9 cellular contexts compared by ENCODE assay signal in the genomic region with DNA sequence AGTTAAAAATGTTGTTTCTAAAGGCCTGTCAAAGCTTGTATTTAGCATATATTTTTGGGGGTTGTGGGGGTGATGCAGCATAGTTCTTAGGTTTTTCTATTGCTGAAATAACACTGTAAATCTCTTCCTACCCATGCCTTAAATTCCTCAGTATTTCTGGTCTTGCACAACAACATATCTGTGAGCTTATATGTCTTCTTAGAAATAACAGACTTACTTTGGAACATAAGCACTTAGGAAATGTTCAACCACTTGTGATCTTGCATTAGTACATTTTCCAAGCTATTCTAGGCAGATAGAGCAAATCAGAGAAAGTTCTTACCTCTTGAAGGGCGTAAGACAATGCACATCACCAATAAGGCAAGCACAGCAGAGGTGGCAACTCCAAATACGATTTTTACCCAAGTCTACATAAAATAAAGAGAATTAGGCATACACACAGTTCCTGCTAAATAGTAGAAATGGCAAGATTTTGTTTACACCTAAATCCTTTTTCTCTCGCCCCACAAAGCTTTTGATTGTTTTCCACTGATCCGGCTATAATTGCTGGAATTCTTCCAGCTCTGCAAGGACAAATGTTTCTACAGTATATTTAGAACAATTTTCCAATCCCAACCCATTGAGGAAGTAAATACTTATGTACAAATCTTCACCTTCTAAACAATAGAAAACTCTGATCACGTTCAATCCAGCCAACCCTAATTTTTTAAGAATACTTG. TPM values are rescaled to one million over a fixed set of nuclear protein-coding genes. Genes with fewer than 3 reads are reported as not detected.
DNase-seq lines count a peak whose midpoint lies in the region; ATAC-seq and TF ChIP-seq lines count a peak whose summit lies in the region.
"Had no signal": no experiment of that assay in that cellular context is flagged by ENCODE, and none has a peak within 500 bp of the region (broad histone marks: within the 10 kb centered on the region; RNA-seq: fewer than 3 reads in every experiment).

No MANE protein-coding gene starts in this region.

- peaks cover 0 to 2% (median 0%) of the 10 kb centered on the region in 3 donors for H3K9me3 ChIP-seq in body of pancreas

- intact Hi-C loops in body of pancreas (cut with DNase I) = no loop called here

- DNase-seq in LHCN-M2 (ENCODE audit: low read depth) (peak; percentile 75), body of pancreas (no peak), superior temporal gyrus (ENCODE audit: extremely low spot score) (peak; percentile 61), cerebellar nuclear complex (lab: John Stamatoyannopoulos, UW) (no peak), GDM1 (lab: John Stamatoyannopoulos, UW) (no peak)
- DNase-seq: NCI-H1436; stimulated activated CD4-positive, alpha-beta T cell treated with anti-CD3 and anti-CD28 coated beads, Interleukin-4, amount 100 ng/mL, for 24 hours had no signal

- H3K27ac ChIP-seq in body of pancreas (peak overlapping the region in 1 of 4 donors; percentile 2), layer of hippocampus (ENCODE audit: low read depth, low read length) (peak overlapping the region; percentile 10)

- no peaks in the 10 kb centered on the region for H3K4me1 ChIP-seq in body of pancreas

- TF ChIP-seq POLR2A in body of pancreas (IDR thresholded peaks at IDR 0.05) = no peak

- H3K36me3 ChIP-seq in body of pancreas (replicated peaks in 1 of 2; ENCODE audit: insufficient read depth in 1 of 2, low read depth in 2 of 2) = no peaks in the 10 kb centered on the region

- WGBS in body of pancreas, 2 donors = 29 to 34% methylated on average over 5 of the region's 5 CpGs

- H3K4me3 ChIP-seq in body of pancreas = no peak overlapping the region

- no peaks in the 10 kb centered on the region for H3K27me3 ChIP-seq in body of pancreas
- H3K27me3 ChIP-seq in layer of hippocampus (ENCODE audit: control insufficient read depth, insufficient read depth, low read length) = no peaks in the 10 kb centered on the region

- no peak for TF ChIP-seq CTCF in body of pancreas (IDR thresholded peaks at IDR 0.05)

- ATAC-seq in body of pancreas (peak; percentile 31), GM21367 (IDR thresholded peaks at IDR 0.05; ENCODE audit: unreplicated experiment) (no peak)

RNA-seq across cellular contexts. Expression of a gene that starts 0.5 kb away (rescaled TPM):
- total RNA-seq in LHCN-M2 (2014; rRNA removed) (102 and 115 TPM in 2 replicates), body of pancreas (1 to 10 TPM; 2.3 to 4.2 TPM)
- polyA plus RNA-seq in LHCN-M2 (2012) = 29.6 TPM

Comparison
In these comparisons a context has a peak if more than half of its experiments do, and no peak if none do; other contexts are left out.
1. DNase-seq: peak in LHCN-M2 (single experiment) and superior temporal gyrus (single experiment); none in body of pancreas (0 of 4), cerebellar nuclear complex (0 of 2) and GDM1 (single experiment).
2. RNA of a gene that starts 0.5 kb away (total RNA-seq): 102 to 115 TPM in LHCN-M2; 2.3 to 4.2 TPM in body of pancreas; every median in the first group is over 10 times any median in the second.